In genomic region chr7:155917836-155918385, GRCh38 we compare ENCODE assay signal across 1 cellular context.
TF ChIP-seq lines count a peak whose summit lies in the region.

No MANE protein-coding gene starts in this region.

TF ChIP-seq in WTC11, 78 proteins besides CTCF, POLR2A, EP300 and RAD21 (continued from another document):
- TF ChIP-seq AFF4 (CRISPR knock-in tag; IDR thresholded peaks at IDR 0.05; ENCODE audit: borderline replicate concordance) (no peak), NR1H2 (CRISPR knock-in tag; IDR thresholded peaks at IDR 0.05) (no peak), ZNF263 (CRISPR knock-in tag; IDR thresholded peaks at IDR 0.05; ENCODE audit: low read depth) (no peak), NR3C1 (CRISPR knock-in tag; conservative IDR thresholded peaks at IDR 0.05; ENCODE audit: low read depth) (no peak), ERG (CRISPR knock-in tag; IDR thresholded peaks at IDR 0.05) (no peak)
- TF ChIP-seq, protein P1, sequence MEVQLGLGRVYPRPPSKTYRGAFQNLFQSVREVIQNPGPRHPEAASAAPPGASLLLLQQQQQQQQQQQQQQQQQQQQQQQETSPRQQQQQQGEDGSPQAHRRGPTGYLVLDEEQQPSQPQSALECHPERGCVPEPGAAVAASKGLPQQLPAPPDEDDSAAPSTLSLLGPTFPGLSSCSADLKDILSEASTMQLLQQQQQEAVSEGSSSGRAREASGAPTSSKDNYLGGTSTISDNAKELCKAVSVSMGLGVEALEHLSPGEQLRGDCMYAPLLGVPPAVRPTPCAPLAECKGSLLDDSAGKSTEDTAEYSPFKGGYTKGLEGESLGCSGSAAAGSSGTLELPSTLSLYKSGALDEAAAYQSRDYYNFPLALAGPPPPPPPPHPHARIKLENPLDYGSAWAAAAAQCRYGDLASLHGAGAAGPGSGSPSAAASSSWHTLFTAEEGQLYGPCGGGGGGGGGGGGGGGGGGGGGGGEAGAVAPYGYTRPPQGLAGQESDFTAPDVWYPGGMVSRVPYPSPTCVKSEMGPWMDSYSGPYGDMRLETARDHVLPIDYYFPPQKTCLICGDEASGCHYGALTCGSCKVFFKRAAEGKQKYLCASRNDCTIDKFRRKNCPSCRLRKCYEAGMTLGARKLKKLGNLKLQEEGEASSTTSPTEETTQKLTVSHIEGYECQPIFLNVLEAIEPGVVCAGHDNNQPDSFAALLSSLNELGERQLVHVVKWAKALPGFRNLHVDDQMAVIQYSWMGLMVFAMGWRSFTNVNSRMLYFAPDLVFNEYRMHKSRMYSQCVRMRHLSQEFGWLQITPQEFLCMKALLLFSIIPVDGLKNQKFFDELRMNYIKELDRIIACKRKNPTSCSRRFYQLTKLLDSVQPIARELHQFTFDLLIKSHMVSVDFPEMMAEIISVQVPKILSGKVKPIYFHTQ (CRISPR knock-in tag; IDR thresholded peaks at IDR 0.05), result no peak
- TF ChIP-seq, protein P2, sequence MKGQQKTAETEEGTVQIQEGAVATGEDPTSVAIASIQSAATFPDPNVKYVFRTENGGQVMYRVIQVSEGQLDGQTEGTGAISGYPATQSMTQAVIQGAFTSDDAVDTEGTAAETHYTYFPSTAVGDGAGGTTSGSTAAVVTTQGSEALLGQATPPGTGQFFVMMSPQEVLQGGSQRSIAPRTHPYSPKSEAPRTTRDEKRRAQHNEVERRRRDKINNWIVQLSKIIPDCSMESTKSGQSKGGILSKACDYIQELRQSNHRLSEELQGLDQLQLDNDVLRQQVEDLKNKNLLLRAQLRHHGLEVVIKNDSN (CRISPR knock-in tag; IDR thresholded peaks at IDR 0.05), result no peak
